6 cellular contexts compared by ENCODE assay signal in the genomic region with DNA sequence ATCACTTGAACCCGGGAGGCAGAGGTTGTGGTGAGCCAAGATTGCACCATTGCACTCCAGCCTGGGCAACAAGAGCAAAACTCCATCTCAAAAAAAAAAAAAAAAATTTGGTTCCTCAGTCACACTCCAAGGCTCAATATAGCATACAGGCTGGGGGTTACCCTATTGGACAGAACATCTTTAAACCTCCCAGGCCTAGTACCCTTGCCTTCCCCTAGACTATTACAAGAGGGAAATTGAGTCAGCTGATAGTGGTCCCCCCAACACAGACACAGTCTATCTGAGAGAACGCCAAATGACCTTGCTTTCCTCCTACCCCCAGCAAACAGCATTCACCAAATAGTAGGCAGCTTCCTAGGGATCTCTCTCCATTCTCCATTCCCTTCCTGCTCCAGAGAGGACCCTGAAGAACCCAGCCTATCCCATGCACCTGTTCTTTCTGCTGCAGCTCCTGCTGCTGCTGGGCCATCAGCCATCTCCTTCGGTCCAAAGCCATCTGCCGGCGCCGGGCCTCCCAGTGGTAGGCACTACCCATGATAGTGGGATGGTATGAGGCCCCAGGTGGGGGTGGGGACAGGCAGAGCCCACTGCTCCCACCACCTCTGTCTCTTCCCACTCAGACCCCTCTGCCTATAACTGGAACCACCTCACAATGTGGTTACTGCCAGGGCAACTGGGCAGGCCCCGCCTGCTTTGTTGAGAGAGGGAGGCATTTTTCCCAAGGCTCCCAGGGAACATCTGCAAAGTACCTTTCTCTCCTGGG. TPM values are rescaled to one million over a fixed set of nuclear protein-coding genes. Genes with fewer than 3 reads are reported as not detected.
"Had no signal": no experiment of that assay in that cellular context is flagged by ENCODE, and none has a peak within 500 bp of the region (broad histone marks: within the 10 kb centered on the region; RNA-seq: fewer than 3 reads in every experiment).

A gene (minus strand): TSS at position 604 of the 763 bp plus-strand sequence. CDS start 69 bp downstream, at position 535.

RNA-seq across cellular contexts. Expression of the gene that starts here (rescaled TPM):
- total RNA-seq: LHCN-M2, MCF 10A, OCI-LY7, PC-3, RPMI7951, SJCRH30 had no signal
